8 cellular contexts compared by ENCODE assay signal in the genomic region with DNA sequence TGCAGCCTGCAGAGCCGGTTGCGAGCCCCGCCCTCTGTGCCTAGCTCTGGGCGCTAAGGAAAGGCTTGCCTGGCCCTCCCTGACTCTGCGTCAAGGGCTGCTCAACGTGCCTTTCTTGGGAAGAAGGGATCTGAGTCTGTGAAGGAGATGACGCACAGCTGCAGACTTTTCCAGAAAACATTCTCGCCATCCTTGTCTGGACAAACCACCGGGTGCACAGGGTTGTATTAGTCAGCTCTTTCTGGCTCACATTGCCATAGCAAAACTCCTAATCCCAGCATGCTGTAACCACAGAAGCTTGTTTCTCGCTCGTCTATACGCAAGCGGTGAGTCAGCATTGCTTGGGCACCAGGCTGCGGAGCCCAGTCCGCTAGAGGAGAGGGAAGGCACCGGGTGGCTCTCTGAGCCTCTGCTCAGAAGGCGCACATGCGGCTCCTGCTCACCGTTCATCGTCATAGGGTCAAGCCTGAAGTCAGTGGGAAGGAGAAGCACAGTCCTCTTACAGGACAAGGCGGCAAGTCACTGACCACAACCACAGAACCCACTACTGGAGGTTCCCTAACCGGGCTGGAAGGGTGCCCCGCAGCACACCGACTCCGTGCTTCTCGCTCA. TPM values are rescaled to one million over a fixed set of nuclear protein-coding genes. Genes with fewer than 3 reads are reported as not detected.
A peak's percentile ranks its signal among the peaks of the same experiment; 100 is the strongest.
DNase-seq lines count a peak whose midpoint lies in the region; FAIRE-seq and TF ChIP-seq lines count a peak whose summit lies in the region.

No MANE protein-coding gene starts in this region.

- peak; percentile 66 for DNase-seq in activated CD4-positive, alpha-beta memory T cell treated with anti-CD3 and anti-CD28 coated beads for 36 hours
- no peak for DNase-seq in activated CD4-positive, alpha-beta memory T cell treated with anti-CD3 and anti-CD28 coated beads, Interleukin-2, amount 10 ng/mL, durations not matched to agents 7 days and 5 days
- peak; percentile 94 for DNase-seq in RPMI8226
- peak; percentile 21 to 26 for DNase-seq in erythroblast (lab: John Stamatoyannopoulos, UW)
- DNase-seq in renal cortical epithelial cell (ENCODE audit: low read depth) = peak; percentile 95
- DNase-seq in GM19239 (ENCODE audit: insufficient read length, low spot score) = no peak
- DNase-seq in mesothelial cell of epicardium (ENCODE audit: low spot score in 2 of 2, unreplicated experiment in 2 of 2) = no peak
- DNase-seq in HuH-7.5 (ENCODE audit: low spot score) = no peak

- H3K36me3 Mint-ChIP-seq in activated CD4-positive, alpha-beta memory T cell treated with anti-CD3 and anti-CD28 coated beads for 36 hours = no peaks in the 10 kb centered on the region
- no peaks in the 10 kb centered on the region for H3K36me3 Mint-ChIP-seq in activated CD4-positive, alpha-beta memory T cell treated with anti-CD3 and anti-CD28 coated beads, Interleukin-2, amount 10 ng/mL, durations not matched to agents 7 days and 5 days (ENCODE audit: low read depth)
- no peaks in the 10 kb centered on the region for H3K36me3 Mint-ChIP-seq in mesothelial cell of epicardium

- no peaks in the 10 kb centered on the region for H3K9me3 Mint-ChIP-seq in activated CD4-positive, alpha-beta memory T cell treated with anti-CD3 and anti-CD28 coated beads for 36 hours
- peaks cover 5% of the 10 kb centered on the region for H3K9me3 Mint-ChIP-seq in activated CD4-positive, alpha-beta memory T cell treated with anti-CD3 and anti-CD28 coated beads, Interleukin-2, amount 10 ng/mL, durations not matched to agents 7 days and 5 days
- no peaks in the 10 kb centered on the region for H3K9me3 Mint-ChIP-seq in mesothelial cell of epicardium

- POLR2A ChIA-PET in activated CD4-positive, alpha-beta memory T cell treated with anti-CD3 and anti-CD28 coated beads for 36 hours (lab: Charles Lee) = no interaction called here
- POLR2A ChIA-PET in activated CD4-positive, alpha-beta memory T cell treated with anti-CD3 and anti-CD28 coated beads, Interleukin-2, amount 10 ng/mL, durations not matched to agents 7 days and 5 days (lab: Charles Lee) = interaction anchor here (1.4 kb wide), 1 partner anchor 304 kb away, joined by 3 read pairs; a partner anchor contains a TSS

- H3K4me1 Mint-ChIP-seq in activated CD4-positive, alpha-beta memory T cell treated with anti-CD3 and anti-CD28 coated beads for 36 hours (ENCODE audit: low read depth) = peaks cover 11% of the 10 kb centered on the region
- peaks cover 16% of the 10 kb centered on the region for H3K4me1 Mint-ChIP-seq in activated CD4-positive, alpha-beta memory T cell treated with anti-CD3 and anti-CD28 coated beads, Interleukin-2, amount 10 ng/mL, durations not matched to agents 7 days and 5 days
- peaks cover 2% of the 10 kb centered on the region for H3K4me1 Mint-ChIP-seq in mesothelial cell of epicardium

- no peak for FAIRE-seq in GM19239 (lab: Jason Lieb, UNC)

- CTCF ChIA-PET in activated CD4-positive, alpha-beta memory T cell treated with anti-CD3 and anti-CD28 coated beads for 36 hours (lab: Charles Lee) = interaction anchor here (1.0 kb wide), 1 partner anchor 190 kb away, joined by 3 read pairs; no protein-coding TSS in a partner anchor
- CTCF ChIA-PET in activated CD4-positive, alpha-beta memory T cell treated with anti-CD3 and anti-CD28 coated beads, Interleukin-2, amount 10 ng/mL, durations not matched to agents 7 days and 5 days (lab: Charles Lee) = no interaction called here

- intact Hi-C loops in activated CD4-positive, alpha-beta memory T cell treated with anti-CD3 and anti-CD28 coated beads for 36 hours (cut with micrococcal nuclease) = no loop called here

- TF ChIP-seq POLR2A in erythroblast (IDR thresholded peaks at IDR 0.05; ENCODE audit: low read length) = no peak

- no peak overlapping the region for H3K4me3 Mint-ChIP-seq in activated CD4-positive, alpha-beta memory T cell treated with anti-CD3 and anti-CD28 coated beads for 36 hours
- no peak overlapping the region for H3K4me3 Mint-ChIP-seq in activated CD4-positive, alpha-beta memory T cell treated with anti-CD3 and anti-CD28 coated beads, Interleukin-2, amount 10 ng/mL, durations not matched to agents 7 days and 5 days
- H3K4me3 Mint-ChIP-seq in mesothelial cell of epicardium = no peak overlapping the region

- peaks cover 23% of the 10 kb centered on the region for H3K27me3 Mint-ChIP-seq in activated CD4-positive, alpha-beta memory T cell treated with anti-CD3 and anti-CD28 coated beads for 36 hours
- H3K27me3 Mint-ChIP-seq in activated CD4-positive, alpha-beta memory T cell treated with anti-CD3 and anti-CD28 coated beads, Interleukin-2, amount 10 ng/mL, durations not matched to agents 7 days and 5 days = peaks cover 44% of the 10 kb centered on the region
- peaks cover 15% of the 10 kb centered on the region for H3K27me3 Mint-ChIP-seq in mesothelial cell of epicardium (ENCODE audit: low read depth)

- no peak overlapping the region for H3K27ac Mint-ChIP-seq in activated CD4-positive, alpha-beta memory T cell treated with anti-CD3 and anti-CD28 coated beads for 36 hours
- H3K27ac Mint-ChIP-seq in activated CD4-positive, alpha-beta memory T cell treated with anti-CD3 and anti-CD28 coated beads, Interleukin-2, amount 10 ng/mL, durations not matched to agents 7 days and 5 days = no peak overlapping the region
- H3K27ac Mint-ChIP-seq in mesothelial cell of epicardium = no peak overlapping the region

- TF ChIP-seq CTCF in mesothelial cell of epicardium (IDR thresholded peaks at IDR 0.05; ENCODE audit: unreplicated experiment) = no peak

RNA-seq across cellular contexts. Expression of a gene that starts 2.2 kb away (rescaled TPM):
- total RNA-seq in activated CD4-positive, alpha-beta memory T cell treated with anti-CD3 and anti-CD28 coated beads for 36 hours = not detected
- total RNA-seq in activated CD4-positive, alpha-beta memory T cell treated with anti-CD3 and anti-CD28 coated beads, Interleukin-2, amount 10 ng/mL, durations not matched to agents 7 days and 5 days = not detected
- total RNA-seq in renal cortical epithelial cell = not detected in 2 replicates
- total RNA-seq in mesothelial cell of epicardium = not detected in 3 replicates

RNA-seq across cellular contexts. Expression of a gene that starts 22.6 kb away (rescaled TPM):
- total RNA-seq in activated CD4-positive, alpha-beta memory T cell treated with anti-CD3 and anti-CD28 coated beads for 36 hours = not detected
- total RNA-seq in activated CD4-positive, alpha-beta memory T cell treated with anti-CD3 and anti-CD28 coated beads, Interleukin-2, amount 10 ng/mL, durations not matched to agents 7 days and 5 days = not detected
- total RNA-seq in renal cortical epithelial cell = not detected in 2 replicates
- total RNA-seq in mesothelial cell of epicardium = not detected in 3 replicates

RNA-seq across cellular contexts. Expression of a gene that starts 23.6 kb away (rescaled TPM):
- total RNA-seq in activated CD4-positive, alpha-beta memory T cell treated with anti-CD3 and anti-CD28 coated beads for 36 hours = under 1 TPM in 1 of 2 experiments, not detected in 1; 0.14 TPM
- 1 to 10 TPM; 3.9 to 4.1 TPM for total RNA-seq in activated CD4-positive, alpha-beta memory T cell treated with anti-CD3 and anti-CD28 coated beads, Interleukin-2, amount 10 ng/mL, durations not matched to agents 7 days and 5 days
- 0.05 TPM in 1 of 2 replicates, not detected in the other for total RNA-seq in renal cortical epithelial cell
- not detected in 3 replicates for total RNA-seq in mesothelial cell of epicardium

RNA-seq across cellular contexts. Expression of a gene that starts 38.2 kb away (rescaled TPM):
- total RNA-seq in activated CD4-positive, alpha-beta memory T cell treated with anti-CD3 and anti-CD28 coated beads for 36 hours = not detected
- not detected for total RNA-seq in activated CD4-positive, alpha-beta memory T cell treated with anti-CD3 and anti-CD28 coated beads, Interleukin-2, amount 10 ng/mL, durations not matched to agents 7 days and 5 days
- total RNA-seq in renal cortical epithelial cell (not detected in 2 replicates), mesothelial cell of epicardium (not detected in 3 replicates)

RNA-seq across cellular contexts. Expression of a gene that starts 54.0 kb away (rescaled TPM):
- total RNA-seq in activated CD4-positive, alpha-beta memory T cell treated with anti-CD3 and anti-CD28 coated beads for 36 hours = not detected
- not detected for total RNA-seq in activated CD4-positive, alpha-beta memory T cell treated with anti-CD3 and anti-CD28 coated beads, Interleukin-2, amount 10 ng/mL, durations not matched to agents 7 days and 5 days
- total RNA-seq in renal cortical epithelial cell (not detected in 2 replicates), mesothelial cell of epicardium (not detected in 3 replicates)

Comparison
In these comparisons a context has a peak if more than half of its experiments do, and no peak if none do; other contexts are left out.
1. DNase-seq: peak in activated CD4-positive, alpha-beta memory T cell treated with anti-CD3 and anti-CD28 coated beads for 36 hours (single experiment), RPMI8226 (single experiment), erythroblast (2 of 2) and renal cortical epithelial cell (single experiment); none in activated CD4-positive, alpha-beta memory T cell treated with anti-CD3 and anti-CD28 coated beads, Interleukin-2, amount 10 ng/mL, durations not matched to agents 7 days and 5 days (single experiment), GM19239 (single experiment), mesothelial cell of epicardium (0 of 2) and HuH-7.5 (single experiment).